In genomic region chr5:79036769-79037168, GRCh38 we compare ENCODE assay signal across 37 cellular contexts. TPM values are rescaled to one million over a fixed set of nuclear protein-coding genes. Genes with fewer than 3 reads are reported as not detected.
"Had no signal": no experiment of that assay in that cellular context is flagged by ENCODE, and none has a peak within 500 bp of the region (broad histone marks: within the 10 kb centered on the region; RNA-seq: fewer than 3 reads in every experiment).

No MANE protein-coding gene starts in this region.

- H3K27me3 ChIP-seq: MG63 had no signal

- H3K4me3 ChIP-seq: MG63 had no signal

- DNase-seq: Karpas-422, Kasumi-1, MG63, MM.1S, MV-4-11, NCI-H1048, NCI-H1092, NCI-H1092 treated with DMSO at 0.1 percent for 48 hours, NCI-H1105, NCI-H1105 treated with DMSO at 0.1 percent for 48 hours, NCI-H1417, NCI-H1417 treated with DMSO at 0.1 percent for 48 hours, NCI-H1436, NCI-H1436 treated with DMSO at 0.1 percent for 48 hours, NCI-H146, NCI-H1694, NCI-H1694 treated with DMSO at 0.1 percent for 48 hours, NCI-H187, NCI-H187 treated with DMSO at 0.1 percent for 48 hours, NCI-H1930, NCI-H2029, NCI-H2029 treated with DMSO at 0.1 percent for 48 hours, NCI-H2081, NCI-H2081 treated with DMSO at 0.1 percent for 48 hours, NCI-H2107, NCI-H2171, NCI-H2171 treated with DMSO at 0.1 percent for 48 hours, NCI-H2227 treated with DMSO at 0.1 percent for 48 hours, NCI-H226, NCI-H345, NCI-H446, NCI-H446 treated with DMSO at 0.1 percent for 48 hours, NCI-H510A, NCI-H510A treated with DMSO at 0.1 percent for 48 hours had no signal

- H3K9me3 ChIP-seq: MG63 had no signal

- H3K36me3 ChIP-seq: MG63 had no signal

RNA-seq across cellular contexts. Expression of gene DMGDH, which starts 32.7 kb away (rescaled TPM):
- total RNA-seq: M059J had no signal

RNA-seq across cellular contexts. Expression of gene BHMT2, which starts 32.8 kb away (rescaled TPM):
- total RNA-seq: M059J, MCF 10A, NCI-H460 had no signal
